Comparison of ENCODE assay signal across 8 cellular contexts in genomic region chr6:27890351-27891299, GRCh38. TPM values are rescaled to one million over a fixed set of nuclear protein-coding genes. Genes with fewer than 3 reads are reported as not detected.
DNase-seq lines count a peak whose midpoint lies in the region; ATAC-seq, FAIRE-seq and TF ChIP-seq lines count a peak whose summit lies in the region.

No MANE protein-coding gene starts in this region.

- intact Hi-C loops in CD14-positive monocyte (cut with micrococcal nuclease) (loop anchor here (5.0 to 10.0 kb wide), 8 partner anchors 53 to 736 kb away; a partner anchor contains a TSS), psoas muscle (cut with DNase I) (loop anchor here (5.0 to 10.0 kb wide), 3 partner anchors 138 to 763 kb away; no protein-coding TSS in a partner anchor)

- no peak overlapping the region for H3K27ac ChIP-seq in psoas muscle

- H3K27me3 ChIP-seq in psoas muscle (ENCODE audit: insufficient read depth in 3 of 3, low read length in 2 of 3), result peaks cover 0 to 40% (median 0%) of the 10 kb centered on the region in 3 donors

- H3K36me3 Mint-ChIP-seq in CD14-positive monocyte, result no peaks in the 10 kb centered on the region

- no peaks in the 10 kb centered on the region for H3K9me3 ChIP-seq in psoas muscle

- H3K4me3 ChIP-seq in psoas muscle, result peak overlapping the region; percentile 54

- H3K27me3 Mint-ChIP-seq in CD14-positive monocyte (ENCODE audit: low read depth in 3 of 3), result peaks cover 0 to 3% (median 0%) of the 10 kb centered on the region in 3 donors

- peaks cover 4% of the 10 kb centered on the region for H3K4me1 ChIP-seq in psoas muscle

- no peak for DNase-seq in CD14-positive monocyte (ENCODE audit: low spot score)
- DNase-seq in GM19239 (ENCODE audit: insufficient read length, low spot score), result no peak
- peak; percentile 88 for DNase-seq in RCC 7860 (ENCODE audit: low spot score)
- DNase-seq in activated gamma-delta T cell treated with Interleukin-2 at 50 U/mL for 16 hours, result peak; percentile 71
- DNase-seq in foreskin melanocyte, result peak; percentile 95
- peak; percentile 24 to 58 for DNase-seq in psoas muscle
- no peak for DNase-seq in NCI-H1092 treated with DMSO at 0.1 percent for 48 hours (lab: John Stamatoyannopoulos, UW)

- peak overlapping the region; percentile 83 to 85 for H3K4me3 Mint-ChIP-seq in CD14-positive monocyte

- H3K4me1 Mint-ChIP-seq in CD14-positive monocyte, result peaks cover 43% of the 10 kb centered on the region

- H3K36me3 ChIP-seq in psoas muscle (ENCODE audit: insufficient read depth in 1 of 2, low read depth in 1 of 2), result no peaks in the 10 kb centered on the region

- no peaks in the 10 kb centered on the region for H3K9me3 Mint-ChIP-seq in CD14-positive monocyte

- TF ChIP-seq CTCF in CD14-positive monocyte (IDR thresholded peaks at IDR 0.05), result no peak
- TF ChIP-seq CTCF in psoas muscle (IDR thresholded peaks at IDR 0.05), result no peak

- H3K27ac Mint-ChIP-seq in CD14-positive monocyte, result peak overlapping the region in 4 of 7 donors; percentile 18 to 25 (median 22)

- FAIRE-seq in GM19239 (lab: Jason Lieb, UNC) (peak; percentile 95), RCC 7860 (lab: Jason Lieb, UNC) (peak; percentile 45)

- ATAC-seq in HG03342 (IDR thresholded peaks at IDR 0.05; ENCODE audit: unreplicated experiment), result peak; percentile 46
- peak in 1 of 4 donors; percentile 45 for ATAC-seq in psoas muscle

- WGBS in psoas muscle, 3 donors, result 3 to 4% (median 4%) methylated on average over 56 to 57 of the region's 57 CpGs

RNA-seq across cellular contexts. Expression of gene OR2B2, which starts 21.6 kb away (rescaled TPM):
- polyA plus RNA-seq in CD14-positive monocyte (not detected), psoas muscle (not detected)
- not detected for total RNA-seq in psoas muscle

Comparison
In these comparisons a context has a peak if more than half of its experiments do, and no peak if none do; other contexts are left out.
1. DNase-seq: peak in RCC 7860 (single experiment), activated gamma-delta T cell treated with Interleukin-2 at 50 U/mL for 16 hours (single experiment), foreskin melanocyte (single experiment) and psoas muscle (2 of 2); none in CD14-positive monocyte (single experiment), GM19239 (single experiment) and NCI-H1092 treated with DMSO at 0.1 percent for 48 hours (single experiment).